ENCODE assay signal across 12 cellular contexts in genomic region chr16:252366-253337, GRCh38. TPM values are rescaled to one million over a fixed set of nuclear protein-coding genes. Genes with fewer than 3 reads are reported as not detected.
A peak's percentile ranks its signal among the peaks of the same experiment; 100 is the strongest.
DNase-seq lines count a peak whose midpoint lies in the region; ATAC-seq and TF ChIP-seq lines count a peak whose summit lies in the region.
"Had no signal": no experiment of that assay in that cellular context is flagged by ENCODE, and none has a peak within 500 bp of the region (broad histone marks: within the 10 kb centered on the region; RNA-seq: fewer than 3 reads in every experiment).

No MANE protein-coding gene starts in this region.

- H3K27me3 Mint-ChIP-seq in nephron progenitor cell (ENCODE audit: low read depth, poor library complexity): no peaks in the 10 kb centered on the region

- ATAC-seq in HG03354 (IDR thresholded peaks at IDR 0.05; ENCODE audit: poor library complexity, severe bottlenecking, unreplicated experiment): no peak
- no peak for ATAC-seq in GM18858 (IDR thresholded peaks at IDR 0.05; ENCODE audit: unreplicated experiment)

- DNase-seq in GDM1 (lab: John Stamatoyannopoulos, UW) (peak; percentile 63), colonic mucosa (peak; percentile 84), nephron progenitor cell (no peak), coronary artery (ENCODE audit: low spot score) (no peak), HAP-1 (ENCODE audit: low spot score in 2 of 2) (no peak)
- DNase-seq: DMS79 treated with DMSO at 0.1 percent for 48 hours, NCI-H510A treated with DMSO at 0.1 percent for 48 hours had no signal

- intact Hi-C loops in colonic mucosa (cut with DNase I): no loop called here

- no peaks in the 10 kb centered on the region for H3K27me3 ChIP-seq in OCI-LY3 (ENCODE audit: low read depth, low read length)
- no peaks in the 10 kb centered on the region for H3K27me3 ChIP-seq in colonic mucosa
- no peaks in the 10 kb centered on the region for H3K27me3 ChIP-seq in HAP-1 (ENCODE audit: low read depth)

- H3K27ac ChIP-seq in OCI-LY3 (ENCODE audit: low read length) (peak overlapping the region; percentile 58), colonic mucosa (peak overlapping the region; percentile 39), coronary artery (peak overlapping the region in 1 of 2 donors; percentile 22)

- H3K9me3 Mint-ChIP-seq in nephron progenitor cell: no peaks in the 10 kb centered on the region

- H3K27ac Mint-ChIP-seq in nephron progenitor cell: peak overlapping the region; percentile 96

- no peaks in the 10 kb centered on the region for H3K79me2 ChIP-seq in OCI-LY3 (ENCODE audit: low read length)

- H3K4me1 ChIP-seq in OCI-LY3 (ENCODE audit: low read length) (peaks cover 12% of the 10 kb centered on the region), colonic mucosa (peaks cover 9% of the 10 kb centered on the region), HAP-1 (no peaks in the 10 kb centered on the region)

- peaks cover 24% of the 10 kb centered on the region for H3K4me1 Mint-ChIP-seq in nephron progenitor cell

- H3K36me3 Mint-ChIP-seq in nephron progenitor cell (ENCODE audit: low read depth): peaks cover 56% of the 10 kb centered on the region

- peak overlapping the region; percentile 29 for H3K4me3 Mint-ChIP-seq in nephron progenitor cell

- H3K36me3 ChIP-seq in OCI-LY3 (replicated peaks; ENCODE audit: low read depth, low read length) (peaks cover 6% of the 10 kb centered on the region), colonic mucosa (no peaks in the 10 kb centered on the region), HAP-1 (replicated peaks) (peaks cover 6% of the 10 kb centered on the region)

- H3K9me3 ChIP-seq in OCI-LY3 (ENCODE audit: insufficient read depth, low read length): no peaks in the 10 kb centered on the region
- no peaks in the 10 kb centered on the region for H3K9me3 ChIP-seq in colonic mucosa
- H3K9me3 ChIP-seq in HAP-1: no peaks in the 10 kb centered on the region

- TF ChIP-seq CTCF in OCI-LY3 (IDR thresholded peaks at IDR 0.05; ENCODE audit: low read depth, low read length): no peak
- no peak for TF ChIP-seq CTCF in colonic mucosa (IDR thresholded peaks at IDR 0.05)
- no peak for TF ChIP-seq CTCF in nephron progenitor cell (IDR thresholded peaks at IDR 0.05)
- TF ChIP-seq CTCF in coronary artery (IDR thresholded peaks at IDR 0.05): no peak

- H3K4me2 ChIP-seq in OCI-LY3 (ENCODE audit: low read length): peak overlapping the region; percentile 54

- H3K4me3 ChIP-seq in OCI-LY3 (ENCODE audit: low read length) (peak overlapping the region; percentile 50), colonic mucosa (no peak overlapping the region), coronary artery (no peak overlapping the region), HAP-1 (no peak overlapping the region)

- peak overlapping the region; percentile 14; the same call in 1 of the 2 replicates for H3K9ac ChIP-seq in OCI-LY3 (ENCODE audit: low read length)
- peak overlapping the region in 1 of 2 donors; percentile 48 for H3K9ac ChIP-seq in colonic mucosa (ENCODE audit: low read depth in 2 of 2, low read length in 2 of 2)

- no peak overlapping the region; the same call in 1 of the 2 replicates for H2AFZ ChIP-seq in OCI-LY3 (ENCODE audit: low read depth, low read length)

- in situ Hi-C loops in HAP-1 (cut with MboI; ENCODE audit: low sequenced_read_pairs): no loop called here

- H4K20me1 ChIP-seq in OCI-LY3 (ENCODE audit: insufficient read depth, low read length): no peaks in the 10 kb centered on the region

RNA-seq across cellular contexts. Expression of gene FAM234A, which starts 18.0 kb away (rescaled TPM):
- total RNA-seq in colonic mucosa: 100 to 1,000 TPM; 105 to 124 TPM

RNA-seq across cellular contexts. Expression of gene RGS11, which starts 23.1 kb away (rescaled TPM):
- 1 to 10 TPM; 2.9 to 4.0 TPM for total RNA-seq in colonic mucosa
- total RNA-seq: HT1080, kidney epithelial cell had no signal

RNA-seq across cellular contexts. Expression of gene LUC7L, which starts 23.4 kb away (rescaled TPM):
- total RNA-seq in colonic mucosa: 10 to 100 TPM; 37.1 to 55.4 TPM

RNA-seq across cellular contexts. Expression of gene ARHGDIG, which starts 27.7 kb away (rescaled TPM):
- 10 to 100 TPM in 1 of 2 donors, 1 to 10 TPM in 1; 1.8 to 20.0 TPM for total RNA-seq in colonic mucosa
- total RNA-seq: HT1080 had no signal

RNA-seq across cellular contexts. Expression of gene PDIA2, which starts 30.3 kb away (rescaled TPM):
- total RNA-seq in colonic mucosa: 1 to 10 TPM; 1.4 to 2.6 TPM
- total RNA-seq: kidney epithelial cell had no signal

Comparison
In these comparisons a context has a peak if more than half of its experiments do, and no peak if none do; other contexts are left out.
1. DNase-seq: peak in GDM1 (single experiment) and colonic mucosa (single experiment); none in nephron progenitor cell (single experiment), coronary artery (single experiment) and HAP-1 (0 of 2).